ENCODE assay signal across 19 cellular contexts in the genomic region with DNA sequence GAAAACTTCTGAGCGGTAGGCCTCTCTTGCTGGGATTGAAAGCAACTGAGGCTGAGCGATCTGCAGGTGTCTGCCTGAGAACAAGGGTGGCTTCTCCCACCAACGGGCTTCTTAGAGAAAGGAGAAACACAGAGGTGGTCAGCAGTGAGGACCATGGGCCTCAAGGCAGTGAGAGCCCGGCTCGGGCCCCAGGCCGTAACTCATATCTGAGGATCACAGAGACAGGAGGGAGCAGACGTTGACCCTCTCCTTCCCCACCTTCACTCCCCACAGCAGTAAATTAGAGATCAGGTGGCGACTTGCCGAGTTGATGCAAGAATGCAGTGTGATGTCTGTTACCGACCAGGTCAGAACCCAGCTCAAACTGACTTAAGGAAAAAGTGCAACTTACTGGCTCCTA.
"Had no signal": no experiment of that assay in that cellular context is flagged by ENCODE, and none has a peak within 500 bp of the region (broad histone marks: within the 10 kb centered on the region; RNA-seq: fewer than 3 reads in every experiment).

No MANE protein-coding gene starts in this region.

- H3K4me1 ChIP-seq: psoas muscle, right lobe of liver, thyroid gland had no signal

- H3K27me3 ChIP-seq: hepatocyte, right lobe of liver, thyroid gland, upper lobe of left lung, vagina had no signal

- DNase-seq: effector memory CD8-positive, alpha-beta T cell; foreskin melanocyte; kidney glomerular epithelial cell; midbrain; naive B cell; psoas muscle; retina; stimulated activated CD4-positive, alpha-beta T cell treated with anti-CD3 and anti-CD28 coated beads, Interleukin-4, amount 100 ng/mL, for 1 hour; stimulated activated CD8-positive, alpha-beta memory T cell treated with anti-CD3 and anti-CD28 coated beads, Interleukin-4, amount 100 ng/mL, for 48 hours; stimulated activated naive CD8-positive, alpha-beta T cell treated with anti-CD3 and anti-CD28 coated beads, Interleukin-15, Interleukin-2, amounts not matched to agents 100 U/mL and 50 U/mL, for 24 hours; thyroid gland had no signal

- H3K27ac ChIP-seq: hepatocyte, neutrophil, psoas muscle, right lobe of liver, suprapubic skin, thyroid gland, upper lobe of left lung, vagina had no signal

- H3K4me3 ChIP-seq: hepatocyte, psoas muscle, right lobe of liver, suprapubic skin, thyroid gland, upper lobe of left lung, vagina had no signal

- H3K4me2 ChIP-seq: hepatocyte had no signal

- H3K79me2 ChIP-seq: hepatocyte had no signal

- H3K9me3 ChIP-seq: neutrophil, psoas muscle, right lobe of liver, suprapubic skin, thyroid gland, upper lobe of left lung, vagina had no signal

- ATAC-seq: effector memory CD8-positive, alpha-beta T cell; left lobe of liver; psoas muscle; right lobe of liver; stimulated activated effector memory CD8-positive, alpha-beta T cell treated with anti-CD3 and anti-CD28 coated beads, Interleukin-12 subunit alpha, Interleukin-12 subunit beta, amount 100 ng/mL, for 72 hours; stimulated activated naive CD8-positive, alpha-beta T cell treated with anti-CD3 and anti-CD28 coated beads, Interleukin-15, Interleukin-2, amounts not matched to agents 100 U/mL and 50 U/mL, for 24 hours had no signal

- H2AFZ ChIP-seq: hepatocyte had no signal

- H3K36me3 ChIP-seq: neutrophil, right lobe of liver, suprapubic skin, thyroid gland, upper lobe of left lung, vagina had no signal
